Comparison of ENCODE assay signal across 1 cellular context in genomic region chr5:81393783-81394718, GRCh38.
TF ChIP-seq lines count a peak whose summit lies in the region.

Gene ACOT12, minus strand, starts transcription at chr5:81394134. Its CDS starts 20 bp downstream, at chr5:81394114.

TF ChIP-seq in H1, 55 proteins besides CTCF, POLR2A, EP300 and RAD21 (continued from another document):
- no peak for TF ChIP-seq MAFK (IDR thresholded peaks at IDR 0.05; ENCODE audit: low read depth, low read length)
- peak; percentile 35; the same call in 1 of the 2 replicates for TF ChIP-seq CREB1 (IDR thresholded peaks at IDR 0.05)
- peak; percentile 31 for TF ChIP-seq CTBP2 (IDR thresholded peaks at IDR 0.05; ENCODE audit: borderline replicate concordance, insufficient read depth, insufficient read length, low read length)
- peak; percentile 40; the same call in 1 of the 2 replicates for TF ChIP-seq MAX (IDR thresholded peaks at IDR 0.05)
- TF ChIP-seq JUND (IDR thresholded peaks at IDR 0.05; ENCODE audit: low read length): no peak
- 0 out of 4 replicates have a peak, but pooled peaks of 1 of the 2 experiments have one; percentile 34 for TF ChIP-seq SIN3A (conservative IDR thresholded peaks at IDR 0.05 in 1 of 2, IDR thresholded peaks at IDR 0.05 in 1 of 2; ENCODE audit: low read depth in 1 of 2, low read length in 2 of 2)
- peak; percentile 67 for TF ChIP-seq CEBPB (IDR thresholded peaks at IDR 0.05; ENCODE audit: low read depth, low read length)
- peak; percentile 92 for TF ChIP-seq KDM4A (IDR thresholded peaks at IDR 0.05; ENCODE audit: low read depth, low read length, severe bottlenecking)
- no peak for TF ChIP-seq CHD1 (IDR thresholded peaks at IDR 0.05; ENCODE audit: low read depth, low read length)
